In genomic region chr3:46707601-46708011, GRCh38 we compare ENCODE assay signal across 1 cellular context.
TF ChIP-seq lines count a peak whose summit lies in the region.

No MANE protein-coding gene starts in this region.

TF ChIP-seq in HepG2, 621 proteins besides CTCF, POLR2A, EP300 and RAD21:
- TF ChIP-seq ZNF639 (CRISPR knock-in tag; conservative IDR thresholded peaks at IDR 0.05): no peak
- no peak for TF ChIP-seq HMG20B (CRISPR knock-in tag; conservative IDR thresholded peaks at IDR 0.05)
- TF ChIP-seq FOXA1 (IDR thresholded peaks at IDR 0.05): no peak
- TF ChIP-seq FOXA1 (CRISPR knock-in tag; IDR thresholded peaks at IDR 0.05): no peak
